Comparison of ENCODE assay signal across 13 cellular contexts in genomic region chr18:59272221-59272888, GRCh38. TPM values are rescaled to one million over a fixed set of nuclear protein-coding genes. Genes with fewer than 3 reads are reported as not detected.
DNase-seq lines count a peak whose midpoint lies in the region; FAIRE-seq and TF ChIP-seq lines count a peak whose summit lies in the region.
"Had no signal": no experiment of that assay in that cellular context is flagged by ENCODE, and none has a peak within 500 bp of the region (broad histone marks: within the 10 kb centered on the region; RNA-seq: fewer than 3 reads in every experiment).

No MANE protein-coding gene starts in this region.

- H3K4me3 Mint-ChIP-seq in activated naive CD4-positive, alpha-beta T cell treated with anti-CD3 and anti-CD28 coated beads, Interleukin-2, amount 10 ng/mL, durations not matched to agents 7 days and 5 days = no peak overlapping the region

- H3K27me3 Mint-ChIP-seq in activated naive CD4-positive, alpha-beta T cell treated with anti-CD3 and anti-CD28 coated beads, Interleukin-2, amount 10 ng/mL, durations not matched to agents 7 days and 5 days = peaks cover 96% of the 10 kb centered on the region

- peaks cover 0 to 2% of the 10 kb centered on the region in 2 donors for H3K4me1 ChIP-seq in kidney (ENCODE audit: control insufficient read depth in 1 of 2, insufficient read depth in 1 of 2, low read depth in 1 of 2, low read length in 2 of 2)
- peaks cover 43% of the 10 kb centered on the region for H3K4me1 ChIP-seq in suprapubic skin

- CTCF ChIA-PET in activated naive CD4-positive, alpha-beta T cell treated with anti-CD3 and anti-CD28 coated beads, Interleukin-2, amount 10 ng/mL, durations not matched to agents 7 days and 5 days (lab: Charles Lee) = interaction anchor here (3.4 kb wide), 1 partner anchor 130 kb away, joined by 12 read pairs; no protein-coding TSS in a partner anchor

- TF ChIP-seq CTCF in WI38 (IDR thresholded peaks at IDR 0.05; ENCODE audit: low read depth, low read length) (no peak), kidney (IDR thresholded peaks at IDR 0.05; ENCODE audit: borderline replicate concordance, extremely low read depth, insufficient read depth) (no peak), suprapubic skin (IDR thresholded peaks at IDR 0.05) (no peak)

- H3K9me3 ChIP-seq in kidney (ENCODE audit: control insufficient read depth in 1 of 2, low read length in 2 of 2) (no peaks in the 10 kb centered on the region), suprapubic skin (no peaks in the 10 kb centered on the region)

- H3K4me1 Mint-ChIP-seq in activated naive CD4-positive, alpha-beta T cell treated with anti-CD3 and anti-CD28 coated beads, Interleukin-2, amount 10 ng/mL, durations not matched to agents 7 days and 5 days = peaks cover 32% of the 10 kb centered on the region

- peaks cover 99% of the 10 kb centered on the region for H3K27me3 ChIP-seq in suprapubic skin

- H3K27ac Mint-ChIP-seq in activated naive CD4-positive, alpha-beta T cell treated with anti-CD3 and anti-CD28 coated beads, Interleukin-2, amount 10 ng/mL, durations not matched to agents 7 days and 5 days = no peak overlapping the region
- H3K27ac Mint-ChIP-seq: effector memory CD8-positive, alpha-beta T cell had no signal

- intact Hi-C loops in kidney (cut with DNase I) = no loop called here

- TF ChIP-seq POLR2A in suprapubic skin (IDR thresholded peaks at IDR 0.05) = no peak

- 4% methylated on average over 6 of the region's 52 CpGs for WGBS in suprapubic skin

- peak; percentile 42 for DNase-seq in activated naive CD4-positive, alpha-beta T cell treated with anti-CD3 and anti-CD28 coated beads, Interleukin-2, amount 10 ng/mL, durations not matched to agents 7 days and 5 days
- DNase-seq in activated naive CD4-positive, alpha-beta T cell treated with Interleukin-2 at 50 U/mL for 16 hours = no peak
- DNase-seq in kidney (peak; percentile 78), suprapubic skin (ENCODE audit: low spot score in 2 of 2) (no peak), HTR-8/SVneo (ENCODE audit: insufficient read length, low spot score) (no peak), NCI-H446 treated with DMSO at 0.1 percent for 48 hours (lab: John Stamatoyannopoulos, UW) (no peak), H4 (ENCODE audit: low spot score) (no peak)
- DNase-seq: activated T-cell treated with anti-CD3 and anti-CD28 coated beads, Interleukin-2, amount 50 U/mL, for 1 hour; effector memory CD8-positive, alpha-beta T cell had no signal

- no peak overlapping the region for H3K9ac ChIP-seq in kidney (ENCODE audit: low read length in 2 of 2)

- no peaks in the 10 kb centered on the region for H3K36me3 ChIP-seq in kidney (ENCODE audit: control insufficient read depth in 1 of 2, insufficient read depth in 2 of 2, low read length in 2 of 2)
- no peaks in the 10 kb centered on the region for H3K36me3 ChIP-seq in suprapubic skin

- H3K4me3 ChIP-seq in WI38 (ENCODE audit: low read depth, low read length) = peak overlapping the region; percentile 29; the same call in 1 of the 2 replicates
- no peak overlapping the region for H3K4me3 ChIP-seq in kidney (ENCODE audit: low read length in 2 of 2)
- H3K4me3 ChIP-seq in suprapubic skin = peak overlapping the region; percentile 47

- no peak overlapping the region for H3K27ac ChIP-seq in kidney (ENCODE audit: low read depth in 2 of 2, low read length in 2 of 2)
- H3K27ac ChIP-seq in suprapubic skin = no peak overlapping the region

- no peaks in the 10 kb centered on the region for H3K9me3 Mint-ChIP-seq in activated naive CD4-positive, alpha-beta T cell treated with anti-CD3 and anti-CD28 coated beads, Interleukin-2, amount 10 ng/mL, durations not matched to agents 7 days and 5 days
- H3K9me3 Mint-ChIP-seq: effector memory CD8-positive, alpha-beta T cell had no signal

- H3K36me3 Mint-ChIP-seq in activated naive CD4-positive, alpha-beta T cell treated with anti-CD3 and anti-CD28 coated beads, Interleukin-2, amount 10 ng/mL, durations not matched to agents 7 days and 5 days = no peaks in the 10 kb centered on the region

- no peak for FAIRE-seq in kidney (lab: Jason Lieb, UNC)
- no peak for FAIRE-seq in HTR-8/SVneo (lab: Jason Lieb, UNC)

- no peak for TF ChIP-seq EP300 in suprapubic skin (IDR thresholded peaks at IDR 0.05)

RNA-seq across cellular contexts. Expression of gene RAX, which starts 0.9 kb away (rescaled TPM):
- total RNA-seq in kidney (not detected), suprapubic skin (under 1 TPM in 1 of 4 donors, not detected in 3; 0.18 TPM)
- not detected for polyA plus RNA-seq in kidney (ENCODE audit: insufficient read depth, low read depth, low replicate concordance)
- total RNA-seq in H4 (2014; rRNA removed; shearing (Covaris generic)) = not detected in 2 replicates
- total RNA-seq: HT1080, lung had no signal
- polyA plus RNA-seq: BJ had no signal

RNA-seq across cellular contexts. Expression of gene CPLX4, which starts 46.1 kb away (rescaled TPM):
- total RNA-seq in kidney (not detected), suprapubic skin (not detected)
- not detected for polyA plus RNA-seq in kidney (ENCODE audit: insufficient read depth, low read depth, low replicate concordance)
- total RNA-seq in H4 (2014; rRNA removed; shearing (Covaris generic)) = not detected in 2 replicates
- total RNA-seq: HT1080, lung had no signal
- polyA plus RNA-seq: BJ had no signal

RNA-seq across cellular contexts. Expression of gene GRP, which starts 52.4 kb away (rescaled TPM):
- total RNA-seq in kidney (not detected), suprapubic skin (not detected)
- not detected for polyA plus RNA-seq in kidney (ENCODE audit: insufficient read depth, low read depth, low replicate concordance)
- total RNA-seq in H4 (2014; rRNA removed; shearing (Covaris generic)) = not detected in 2 replicates
- total RNA-seq: HT1080 had no signal

Comparison
In these comparisons a context has a peak if more than half of its experiments do, and no peak if none do; other contexts are left out.
1. DNase-seq: peak in activated naive CD4-positive, alpha-beta T cell treated with anti-CD3 and anti-CD28 coated beads, Interleukin-2, amount 10 ng/mL, durations not matched to agents 7 days and 5 days (single experiment) and kidney (single experiment); none in activated naive CD4-positive, alpha-beta T cell treated with Interleukin-2 at 50 U/mL for 16 hours (single experiment), suprapubic skin (0 of 2), HTR-8/SVneo (single experiment), NCI-H446 treated with DMSO at 0.1 percent for 48 hours (single experiment) and H4 (single experiment).
2. H3K4me3 ChIP-seq: peak in WI38 (single experiment) and suprapubic skin (single experiment); none in kidney (0 of 2).